8 cellular contexts compared by ENCODE assay signal in the genomic region with DNA sequence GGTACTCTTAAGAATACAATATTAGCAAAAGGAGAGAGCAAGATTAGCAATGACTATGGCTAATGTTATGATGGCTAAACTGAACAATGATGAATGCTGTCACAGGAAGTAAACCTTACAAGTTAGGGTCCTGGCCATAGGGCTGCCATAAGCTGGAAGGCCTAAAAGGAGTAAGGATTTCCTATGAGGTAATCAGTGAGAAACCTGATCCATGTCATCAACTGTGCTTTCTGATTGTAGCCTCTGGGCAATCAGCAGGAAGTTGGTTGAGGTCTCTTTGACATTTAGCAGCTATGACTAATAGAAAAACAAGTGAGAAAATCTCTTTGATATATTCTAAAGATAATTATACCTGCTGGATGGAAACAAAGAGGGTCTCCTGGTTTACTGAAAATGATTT.
DNase-seq lines count a peak whose midpoint lies in the region; TF ChIP-seq lines count a peak whose summit lies in the region.

No MANE protein-coding gene starts in this region.

- H3K36me3 ChIP-seq in A673 (ENCODE audit: insufficient read depth, low read length, poor library complexity, severe bottlenecking): no peaks in the 10 kb centered on the region
- H3K36me3 ChIP-seq in uterus: no peaks in the 10 kb centered on the region

- peak; percentile 51 for DNase-seq in A673 (ENCODE audit: low spot score)
- peak; percentile 78 for DNase-seq in ELR (ENCODE audit: low read depth)
- peak; percentile 70 for DNase-seq in RWPE1 (ENCODE audit: low spot score)
- DNase-seq in fibroblast of mammary gland (ENCODE audit: low read depth): peak; percentile 34
- no peak for DNase-seq in DMS79 (lab: John Stamatoyannopoulos, UW)
- no peak for DNase-seq in SKM-1 treated with dmso at 0.1 percent for 144 hours (lab: John Stamatoyannopoulos, UW; ENCODE audit: unreplicated experiment)
- no peak for DNase-seq in uterus
- no peak for DNase-seq in posterior cingulate gyrus

- H3K4me3 ChIP-seq in A673 (ENCODE audit: low read depth, low read length, poor library complexity, severe bottlenecking): no peak overlapping the region
- H3K4me3 ChIP-seq in fibroblast of mammary gland (ENCODE audit: control insufficient read depth, low read depth, low read length): no peak overlapping the region
- no peak overlapping the region for H3K4me3 ChIP-seq in uterus

- H3K4me1 ChIP-seq in A673 (ENCODE audit: insufficient read depth, low read length, poor library complexity, severe bottlenecking) (no peaks in the 10 kb centered on the region), uterus (no peaks in the 10 kb centered on the region)

- CTCF ChIA-PET in A673 (lab: Charles Lee): no interaction called here
- CTCF ChIA-PET in RWPE1 (lab: Yijun Ruan, JAX): no interaction called here

- TF ChIP-seq POLR2A in uterus (IDR thresholded peaks at IDR 0.05): no peak

- no TSS peak for BruUV-seq in A673 (replicated peaks; lab: Mats Ljungman, UMichigan)

- H3K27ac ChIP-seq in A673 (ENCODE audit: low read depth, low read length, poor library complexity, severe bottlenecking): no peak overlapping the region
- no peak overlapping the region for H3K27ac ChIP-seq in RWPE1
- H3K27ac ChIP-seq in uterus: no peak overlapping the region

- POLR2A ChIA-PET in A673 (lab: Charles Lee; ENCODE audit: low non-redundant PET): no interaction called here
- POLR2A ChIA-PET in RWPE1 (lab: Yijun Ruan, JAX; ENCODE audit: low non-redundant PET): no interaction called here

- no peak for TF ChIP-seq CTCF in A673 (conservative IDR thresholded peaks at IDR 0.05; ENCODE audit: low read depth, low read length)
- no peak for TF ChIP-seq CTCF in RWPE1 (conservative IDR thresholded peaks at IDR 0.05; ENCODE audit: low read depth)
- TF ChIP-seq CTCF in fibroblast of mammary gland (conservative IDR thresholded peaks at IDR 0.05; ENCODE audit: control insufficient read depth, insufficient read depth, low read depth, low read length): no peak
- no peak for TF ChIP-seq CTCF in uterus (IDR thresholded peaks at IDR 0.05)

- H3K9me3 ChIP-seq in A673 (ENCODE audit: low read depth, low read length, poor library complexity, severe bottlenecking) (no peaks in the 10 kb centered on the region), uterus (no peaks in the 10 kb centered on the region)

- intact Hi-C loops in A673 (cut with micrococcal nuclease; ENCODE audit: unreplicated experiment): no loop called here
- intact Hi-C loops in uterus (cut with DNase I; ENCODE audit: low total_unique reads): no loop called here
- intact Hi-C loops in posterior cingulate gyrus (cut with DNase I): no loop called here

- H3K27me3 ChIP-seq in A673 (replicated peaks; ENCODE audit: insufficient read depth, low read depth, low read length, poor library complexity): no peaks in the 10 kb centered on the region
- H3K27me3 ChIP-seq in uterus: no peaks in the 10 kb centered on the region

Comparison
In these comparisons a context has a peak if more than half of its experiments do, and no peak if none do; other contexts are left out.
1. DNase-seq: peak in A673 (single experiment), ELR (single experiment), RWPE1 (single experiment) and fibroblast of mammary gland (single experiment); none in DMS79 (single experiment), SKM-1 treated with dmso at 0.1 percent for 144 hours (single experiment), uterus (0 of 2) and posterior cingulate gyrus (0 of 10).